ENCODE assay signal across 30 cellular contexts in the genomic region with DNA sequence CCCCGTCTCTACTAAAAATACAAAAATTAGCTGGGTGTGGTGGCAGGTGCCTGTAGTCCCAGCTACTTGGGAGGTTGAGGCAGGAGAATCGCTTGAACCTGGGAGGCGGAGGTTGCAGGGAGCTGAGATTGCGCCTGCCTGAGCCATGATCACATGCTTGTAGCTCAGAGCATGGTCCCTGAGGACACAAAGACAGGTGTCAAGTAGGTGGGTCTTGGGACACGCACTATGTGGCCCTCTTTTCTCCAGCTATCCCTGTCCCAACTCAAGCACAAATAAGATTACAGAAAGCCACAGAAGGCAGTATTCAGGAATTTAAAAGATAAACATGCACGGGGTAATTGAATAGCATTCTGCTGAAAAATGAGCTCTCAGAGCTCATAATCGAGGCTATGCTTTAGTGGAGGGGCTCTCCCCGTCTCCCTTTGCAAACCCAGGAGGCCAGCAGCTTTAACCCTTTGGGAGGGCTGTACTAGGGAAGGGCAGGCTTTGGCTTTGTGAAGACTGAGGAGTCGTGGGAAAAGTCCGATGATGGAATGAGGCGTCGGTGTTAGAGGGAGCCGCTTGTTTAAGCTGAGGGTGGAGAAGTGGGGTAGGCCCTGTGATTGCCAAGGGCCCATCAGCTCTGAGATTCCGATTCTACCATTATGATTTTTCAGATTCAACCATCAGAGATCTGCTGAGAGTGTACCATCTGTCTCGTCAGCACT.
"Had no signal": no experiment of that assay in that cellular context is flagged by ENCODE, and none has a peak within 500 bp of the region (broad histone marks: within the 10 kb centered on the region; RNA-seq: fewer than 3 reads in every experiment).

No MANE protein-coding gene starts in this region.

- FAIRE-seq: urothelium cell line had no signal

- H3K4me1 ChIP-seq: breast epithelium, gastrocnemius medialis, left ventricle myocardium inferior, right lobe of liver, transverse colon had no signal

- H3K9me3 ChIP-seq: breast epithelium, esophagus squamous epithelium, gastrocnemius medialis, left ventricle myocardium inferior, mucosa of descending colon, neutrophil, ovary, right lobe of liver, testis, transverse colon had no signal

- H3K27me3 ChIP-seq: breast epithelium, gastrocnemius medialis, ovary, right lobe of liver, testis, transverse colon had no signal

- H3K4me3 Mint-ChIP-seq: activated CD4-positive, alpha-beta memory T cell treated with anti-CD3 and anti-CD28 coated beads, Interleukin-2, amount 10 ng/mL, durations not matched to agents 7 days and 5 days; activated CD4-positive, alpha-beta T cell treated with anti-CD3 and anti-CD28 coated beads, Interleukin-2, amount 10 ng/mL, durations not matched to agents 7 days and 5 days; activated T-cell treated with anti-CD3 and anti-CD28 coated beads, Interleukin-2, amount 50 U/mL, for 24 hours; nephron progenitor cell; WTC11 had no signal

- H3K9me3 Mint-ChIP-seq: activated CD4-positive, alpha-beta memory T cell treated with anti-CD3 and anti-CD28 coated beads, Interleukin-2, amount 10 ng/mL, durations not matched to agents 7 days and 5 days; activated CD4-positive, alpha-beta T cell treated with anti-CD3 and anti-CD28 coated beads, Interleukin-2, amount 10 ng/mL, durations not matched to agents 7 days and 5 days; activated T-cell treated with anti-CD3 and anti-CD28 coated beads, Interleukin-2, amount 50 U/mL, for 24 hours; nephron progenitor cell; WTC11 had no signal

- H3K36me3 ChIP-seq: breast epithelium, esophagus squamous epithelium, gastrocnemius medialis, left ventricle myocardium inferior, neutrophil, ovary, right lobe of liver, transverse colon had no signal

- H3K4me3 ChIP-seq: breast epithelium, esophagus squamous epithelium, gastrocnemius medialis, left ventricle myocardium inferior, lung, mucosa of descending colon, ovary, right lobe of liver, testis, transverse colon had no signal

- H3K36me3 Mint-ChIP-seq: WTC11 had no signal

- DNase-seq: activated CD4-positive, alpha-beta memory T cell treated with anti-CD3 and anti-CD28 coated beads, Interleukin-2, amount 10 ng/mL, durations not matched to agents 7 days and 5 days; activated CD4-positive, alpha-beta T cell treated with anti-CD3 and anti-CD28 coated beads for 1 hour; activated CD4-positive, alpha-beta T cell treated with anti-CD3 and anti-CD28 coated beads, Interleukin-2, amount 10 ng/mL, durations not matched to agents 7 days and 5 days; activated CD8-positive, alpha-beta memory T cell treated with anti-CD3 and anti-CD28 coated beads, Interleukin-2, amount 50 U/mL, for 48 hours; activated gamma-delta T cell treated with Interleukin-2 at 50 U/mL for 16 hours; activated naive CD4-positive, alpha-beta T cell treated with anti-CD3 and anti-CD28 coated beads, Interleukin-2, amount 50 U/mL, for 16 hours; activated T-cell treated with anti-CD3 and anti-CD28 coated beads, Interleukin-2, amount 50 U/mL, for 24 hours; central memory CD4-positive, alpha-beta T cell; effector CD4-positive, alpha-beta T cell; esophagus squamous epithelium; gastrocnemius medialis; head of caudate nucleus; kidney glomerular epithelial cell; left ventricle myocardium inferior; mucosa of descending colon; nephron progenitor cell; ovary; right lobe of liver; stimulated activated CD4-positive, alpha-beta T cell treated with anti-CD3 and anti-CD28 coated beads, Interleukin-2, amount 100 ng/mL, for 48 hours; stimulated activated naive CD8-positive, alpha-beta T cell treated with anti-CD3 and anti-CD28 coated beads, Interleukin-15, Interleukin-2, amounts not matched to agents 100 U/mL and 50 U/mL, for 24 hours; T-helper 2 cell; testis; transverse colon had no signal

- ATAC-seq: gastrocnemius medialis; mucosa of descending colon; right lobe of liver; stimulated activated naive CD8-positive, alpha-beta T cell treated with anti-CD3 and anti-CD28 coated beads, Interleukin-15, Interleukin-2, amounts not matched to agents 100 U/mL and 50 U/mL, for 24 hours; WTC11 had no signal

- H3K4me1 Mint-ChIP-seq: activated CD4-positive, alpha-beta memory T cell treated with anti-CD3 and anti-CD28 coated beads, Interleukin-2, amount 10 ng/mL, durations not matched to agents 7 days and 5 days; activated CD4-positive, alpha-beta T cell treated with anti-CD3 and anti-CD28 coated beads, Interleukin-2, amount 10 ng/mL, durations not matched to agents 7 days and 5 days; WTC11 had no signal

- H3K27ac Mint-ChIP-seq: activated CD4-positive, alpha-beta memory T cell treated with anti-CD3 and anti-CD28 coated beads, Interleukin-2, amount 10 ng/mL, durations not matched to agents 7 days and 5 days; activated CD4-positive, alpha-beta T cell treated with anti-CD3 and anti-CD28 coated beads, Interleukin-2, amount 10 ng/mL, durations not matched to agents 7 days and 5 days; activated T-cell treated with anti-CD3 and anti-CD28 coated beads, Interleukin-2, amount 50 U/mL, for 24 hours; nephron progenitor cell; progenitor cell of endocrine pancreas; WTC11 had no signal

- H3K27ac ChIP-seq: breast epithelium, epithelial cell of prostate, esophagus squamous epithelium, gastrocnemius medialis, left ventricle myocardium inferior, neutrophil, ovary, right lobe of liver, testis, transverse colon had no signal
